In the genomic region with DNA sequence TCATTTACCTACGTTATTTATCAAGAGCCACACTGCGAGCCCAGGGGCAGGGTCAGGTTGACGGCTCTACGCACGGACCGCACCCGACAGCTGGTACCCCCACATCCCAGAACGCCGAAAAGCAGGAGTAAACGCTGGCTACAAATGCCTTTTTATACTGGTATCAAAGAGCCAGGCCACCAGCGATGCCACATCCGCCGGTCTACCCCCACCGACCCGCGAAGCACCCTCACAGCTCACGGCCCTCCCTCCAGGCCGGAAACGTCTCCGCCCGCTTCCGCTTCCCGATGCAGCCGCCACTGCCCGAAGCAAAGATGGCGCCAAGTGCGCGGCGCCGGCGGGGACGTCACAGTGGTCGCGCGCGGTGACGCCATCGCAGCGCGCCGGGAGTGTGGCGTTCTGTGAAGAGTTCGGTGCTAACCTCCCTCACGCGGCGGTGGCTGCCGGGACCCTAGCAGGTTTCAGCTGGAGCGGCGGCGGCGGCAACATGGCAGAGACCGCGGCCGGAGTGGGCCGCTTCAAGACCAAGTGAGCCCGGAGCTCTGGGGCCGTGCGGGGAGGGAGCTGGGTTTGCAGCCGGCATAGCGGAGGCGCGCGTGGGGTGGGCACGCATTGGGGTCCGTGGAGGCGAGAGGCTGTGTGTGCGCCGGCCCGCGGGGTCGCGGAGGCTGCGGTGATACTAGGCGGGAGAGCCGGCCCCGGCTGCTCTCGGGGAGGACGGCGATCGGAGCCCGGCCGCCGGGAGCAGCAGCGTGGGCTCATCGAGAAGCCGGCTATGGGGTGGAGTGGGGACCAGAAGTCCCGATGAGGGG, we compare ENCODE assay signal across 8 cellular contexts. TPM values are rescaled to one million over a fixed set of nuclear protein-coding genes. Genes with fewer than 3 reads are reported as not detected.
A peak's percentile ranks its signal among the peaks of the same experiment; 100 is the strongest.
DNase-seq lines count a peak whose midpoint lies in the region; FAIRE-seq and TF ChIP-seq lines count a peak whose summit lies in the region.

Gene TBL3, plus strand, starts transcription at position 376 of the 812 bp plus-strand sequence. Its CDS starts 112 bp downstream, at position 488.

- no peak within 1 kb of the TSS for H2BK15ac ChIP-seq in H9 (ENCODE audit: low read depth, low read length)

- H3K4me2 ChIP-seq in H9 (ENCODE audit: insufficient read depth, insufficient read length, low read length) (peak within 1 kb of the TSS; percentile 62), neural progenitor cell (peak within 1 kb of the TSS; percentile 86)

- no peak within 1 kb of the TSS for H3T11ph ChIP-seq in H9 (ENCODE audit: low read length)

- H3K9me3 Mint-ChIP-seq in H9 (no peaks in the 10 kb centered on the region; a peak in 2 of 5 replicates), neural progenitor cell (no peaks in the 10 kb centered on the region)

- H3K79me1 ChIP-seq in H9 (ENCODE audit: insufficient read depth, low read depth, low read length, poor library complexity, severe bottlenecking), result peaks cover 5% of the 10 kb centered on the region

- H3K79me2 ChIP-seq in H9 (ENCODE audit: insufficient read depth, low read length), result peaks cover 6% of the 10 kb centered on the region; the same call in 1 of the 2 replicates
- H3K79me2 ChIP-seq in neural progenitor cell (ENCODE audit: low read depth), result peaks cover 25% of the 10 kb centered on the region

- H3F3A ChIP-seq in neural progenitor cell (ENCODE audit: low read depth), result peaks cover 4% of the 10 kb centered on the region

- H3K27ac ChIP-seq in H9 (ENCODE audit: insufficient read length, low read depth, low read length) (no peak within 1 kb of the TSS), SJCRH30 (peak within 1 kb of the TSS; percentile 46), neural progenitor cell (peak within 1 kb of the TSS; percentile 24), stomach smooth muscle (ENCODE audit: low read length) (peak within 1 kb of the TSS; percentile 93)

- H3K4me1 ChIP-seq in H9 (ENCODE audit: insufficient read depth, low read length), result no peaks in the 10 kb centered on the region
- H3K4me1 ChIP-seq in SJCRH30, result peaks cover 8% of the 10 kb centered on the region; the same call in 1 of the 2 replicates
- peaks cover 4% of the 10 kb centered on the region for H3K4me1 ChIP-seq in neural progenitor cell
- H3K4me1 ChIP-seq in stomach smooth muscle (ENCODE audit: control insufficient read depth, insufficient read depth, low read length), result peaks cover 20% of the 10 kb centered on the region

- peak within 1 kb of the TSS; percentile 16 for H3K14ac ChIP-seq in H9 (ENCODE audit: insufficient read depth, low read length)

- H4K8ac ChIP-seq in H9 (replicated peaks; ENCODE audit: insufficient read length, low read depth, low read length), result no peak within 1 kb of the TSS

- H3K4ac ChIP-seq in H9 (ENCODE audit: low read depth, low read length), result no peak within 1 kb of the TSS

- no CpG with 5 or more reads among the region's 87 CpGs for WGBS in H9 (ENCODE audit: extremely low coverage, insufficient read length, low lambda C conversion rate)

- TF ChIP-seq CTCF in H9 (conservative IDR thresholded peaks at IDR 0.05), result no peak
- no peak for TF ChIP-seq CTCF in foreskin fibroblast (IDR thresholded peaks at IDR 0.05; ENCODE audit: low read depth, low read length)
- TF ChIP-seq CTCF in neural progenitor cell (IDR thresholded peaks at IDR 0.05), result no peak

- H4K5ac ChIP-seq in H9 (ENCODE audit: insufficient read length, low read depth, low read length), result no peak within 1 kb of the TSS

- H3K23ac ChIP-seq in H9 (ENCODE audit: insufficient read length, low read depth, low read length), result no peak within 1 kb of the TSS

- DNase-seq in H9 (peak; percentile 94), MG63 (peak; percentile 97), SJCRH30 (peak; percentile 93 to 95), foreskin fibroblast (peak; percentile 95 to 99), neural progenitor cell (ENCODE audit: low spot score) (peak; percentile 96)
- peak; percentile 97 for DNase-seq in activated gamma-delta T cell treated with anti-CD3 and anti-CD28 coated beads, Interleukin-2, amount 50 U/mL, for 16 hours (ENCODE audit: low read depth)

- H2BK20ac ChIP-seq in H9 (ENCODE audit: low read depth, low read length, poor library complexity, severe bottlenecking), result no peak within 1 kb of the TSS

- H3K36me3 ChIP-seq in MG63 (peaks cover 30% of the 10 kb centered on the region), SJCRH30 (peaks cover 13% of the 10 kb centered on the region), neural progenitor cell (no peaks in the 10 kb centered on the region), stomach smooth muscle (ENCODE audit: control insufficient read depth in 2 of 2, insufficient read depth in 2 of 2, low read length in 2 of 2) (peaks cover 24 to 27% of the 10 kb centered on the region in 2 donors)

- H4K91ac ChIP-seq in H9 (ENCODE audit: insufficient read length, low read depth, low read length), result no peak within 1 kb of the TSS

- peak; percentile 65 for FAIRE-seq in G401.6 (lab: Jason Lieb, UNC)

- H3K27me3 ChIP-seq in H9 (ENCODE audit: insufficient read depth, low read length) (no peaks in the 10 kb centered on the region), MG63 (no peaks in the 10 kb centered on the region), SJCRH30 (no peaks in the 10 kb centered on the region), neural progenitor cell (no peaks in the 10 kb centered on the region), stomach smooth muscle (ENCODE audit: control insufficient read depth in 1 of 2, insufficient read depth in 2 of 2, low read length in 2 of 2) (peaks cover 9 to 16% of the 10 kb centered on the region in 2 donors)

- no peak within 1 kb of the TSS for H2AK5ac ChIP-seq in H9 (ENCODE audit: insufficient read length, low read length)

- H3K9me3 ChIP-seq in H9 (ENCODE audit: control insufficient read depth, low read depth, low read length), result no peaks in the 10 kb centered on the region
- no peaks in the 10 kb centered on the region for H3K9me3 ChIP-seq in MG63
- H3K9me3 ChIP-seq in SJCRH30 (replicated peaks), result no peaks in the 10 kb centered on the region
- no peaks in the 10 kb centered on the region for H3K9me3 ChIP-seq in neural progenitor cell (ENCODE audit: low read depth)
- H3K9me3 ChIP-seq in stomach smooth muscle (ENCODE audit: control insufficient read depth in 2 of 2, low read length in 2 of 2), result no peaks in the 10 kb centered on the region

- H3K36me3 Mint-ChIP-seq in H9 (ENCODE audit: insufficient read depth in 1 of 3, low read depth in 3 of 3), result peaks cover 10 to 22% (median 22%) of the 10 kb centered on the region in 3 experiments
- peaks cover 3% of the 10 kb centered on the region for H3K36me3 Mint-ChIP-seq in neural progenitor cell

- H4K20me1 ChIP-seq in H9 (ENCODE audit: control insufficient read depth, insufficient read depth, insufficient read length) (no peaks in the 10 kb centered on the region), neural progenitor cell (ENCODE audit: low read depth) (peaks cover 15% of the 10 kb centered on the region)

- H3K56ac ChIP-seq in H9 (ENCODE audit: insufficient read length, low read depth, low read length), result no peak within 1 kb of the TSS

- no peak within 1 kb of the TSS for H2BK5ac ChIP-seq in H9 (ENCODE audit: insufficient read length, low read length)

- H2BK120ac ChIP-seq in H9 (ENCODE audit: low read depth, low read length, poor library complexity, severe bottlenecking), result no peak within 1 kb of the TSS

- H3K18ac ChIP-seq in H9 (ENCODE audit: insufficient read length, low read depth, low read length), result peak within 1 kb of the TSS; percentile 3

- H2BK12ac ChIP-seq in H9 (ENCODE audit: insufficient read length, low read depth, low read length), result no peak within 1 kb of the TSS

- no peaks in the 10 kb centered on the region for H3K27me3 Mint-ChIP-seq in H9 (ENCODE audit: low read depth)
- peaks cover 2% of the 10 kb centered on the region for H3K27me3 Mint-ChIP-seq in neural progenitor cell (ENCODE audit: insufficient read depth, low read depth)

- peak within 1 kb of the TSS; percentile 83 for H3K4me3 ChIP-seq in MG63
- peak within 1 kb of the TSS; percentile 89 for H3K4me3 ChIP-seq in SJCRH30
- H3K4me3 ChIP-seq in foreskin fibroblast (ENCODE audit: low read depth in 1 of 2, low read length in 2 of 2), result peak within 1 kb of the TSS; percentile 92 to 94
- peak within 1 kb of the TSS; percentile 91 for H3K4me3 ChIP-seq in neural progenitor cell
- H3K4me3 ChIP-seq in stomach smooth muscle (ENCODE audit: low read length in 2 of 2), result peak within 1 kb of the TSS; percentile 57 to 89

- H3K4me1 Mint-ChIP-seq in H9 (peaks cover 8 to 14% of the 10 kb centered on the region in 2 experiments), neural progenitor cell (peaks cover 18% of the 10 kb centered on the region)

- H3K4me3 Mint-ChIP-seq in H9 (peak within 1 kb of the TSS; percentile 93 to 96), neural progenitor cell (peak within 1 kb of the TSS; percentile 95)

- no peak within 1 kb of the TSS for H2AFZ ChIP-seq in H9 (ENCODE audit: low read length)
- H2AFZ ChIP-seq in neural progenitor cell (replicated peaks), result peak within 1 kb of the TSS; percentile 38

- H3K23me2 ChIP-seq in H9 (ENCODE audit: insufficient read length, low read depth, low read length, poor library complexity, severe bottlenecking), result peaks cover 8% of the 10 kb centered on the region

- H3K27ac Mint-ChIP-seq in H9 (peak within 1 kb of the TSS; percentile 94 to 98 (median 95)), neural progenitor cell (peak within 1 kb of the TSS; percentile 91)

- H3K9ac ChIP-seq in H9 (ENCODE audit: extremely low read depth, insufficient read length, low read length), result peak within 1 kb of the TSS; percentile 68
- H3K9ac ChIP-seq in neural progenitor cell, result peak within 1 kb of the TSS; percentile 95
- H3K9ac ChIP-seq in stomach smooth muscle (ENCODE audit: low read length in 2 of 2), result peak within 1 kb of the TSS; percentile 60 to 93

RNA-seq across cellular contexts. Expression of gene TBL3, which starts in this region (rescaled TPM):
- 53.3 and 54.0 TPM in 2 replicates for total RNA-seq in H9 (2021)
- total RNA-seq in MG63 (2014; rRNA removed; shearing (Covaris generic); ENCODE audit: low replicate concordance), result 75.4 and 134 TPM in 2 replicates
- 30.6 and 31.8 TPM in 2 replicates for total RNA-seq in SJCRH30 (2014; rRNA removed; shearing (Covaris generic))
- 30.7 and 47.6 TPM in 2 replicates for total RNA-seq in neural progenitor cell (ENCODE audit: low replicate concordance)
